Comparison of ENCODE assay signal across 24 cellular contexts in genomic region chr1:46077669-46078068, GRCh38. TPM values are rescaled to one million over a fixed set of nuclear protein-coding genes. Genes with fewer than 3 reads are reported as not detected.
A peak's percentile ranks its signal among the peaks of the same experiment; 100 is the strongest.
DNase-seq lines count a peak whose midpoint lies in the region; ATAC-seq, FAIRE-seq and TF ChIP-seq lines count a peak whose summit lies in the region.
"Had no signal": no experiment of that assay in that cellular context is flagged by ENCODE, and none has a peak within 500 bp of the region (broad histone marks: within the 10 kb centered on the region; RNA-seq: fewer than 3 reads in every experiment).

No MANE protein-coding gene starts in this region.

- H3K4me1 ChIP-seq in neural progenitor cell: peaks cover 3% of the 10 kb centered on the region
- H3K4me1 ChIP-seq in smooth muscle cell (ENCODE audit: low read depth): no peaks in the 10 kb centered on the region
- H3K4me1 ChIP-seq: BE2C had no signal

- TF ChIP-seq CTCF in bronchial epithelial cell (IDR thresholded peaks at IDR 0.05; ENCODE audit: insufficient read depth, low read length, severe bottlenecking): no peak
- no peak for TF ChIP-seq CTCF in neural progenitor cell (IDR thresholded peaks at IDR 0.05)
- TF ChIP-seq CTCF in smooth muscle cell (IDR thresholded peaks at IDR 0.05; ENCODE audit: borderline replicate concordance, insufficient read depth, poor library complexity, severe bottlenecking): no peak

- peaks cover 2% of the 10 kb centered on the region for H3K4me1 Mint-ChIP-seq in neural progenitor cell

- H2AFZ ChIP-seq in neural progenitor cell (replicated peaks) (no peak overlapping the region), smooth muscle cell (ENCODE audit: low read depth) (no peak overlapping the region)

- DNase-seq in NCI-H1105 treated with DMSO at 0.1 percent for 48 hours (lab: John Stamatoyannopoulos, UW) (peak; percentile 32), NCI-H1105 (lab: John Stamatoyannopoulos, UW) (no peak), NCI-H1694 treated with DMSO at 0.1 percent for 48 hours (lab: John Stamatoyannopoulos, UW) (peak; percentile 16), bronchial epithelial cell (ENCODE audit: low read depth) (peak; percentile 90), neural progenitor cell (ENCODE audit: low spot score) (no peak), NCI-H1417 treated with DMSO at 0.1 percent for 48 hours (lab: John Stamatoyannopoulos, UW) (no peak), smooth muscle cell (lab: John Stamatoyannopoulos, UW; ENCODE audit: unreplicated experiment) (no peak)
- DNase-seq: BE2C; dorsolateral prefrontal cortex; EL; gastrocnemius medialis; KBM-7; kidney glomerular epithelial cell; NCI-H1930; occipital lobe; spleen; stimulated activated CD4-positive, alpha-beta T cell treated with anti-CD3 and anti-CD28 coated beads, Interleukin-4, amount 100 ng/mL, for 4 hours; stimulated activated naive CD8-positive, alpha-beta T cell treated with anti-CD3 and anti-CD28 coated beads, Interleukin-15, Interleukin-2, amounts not matched to agents 100 U/mL and 50 U/mL, for 24 hours had no signal

- H3K27ac ChIP-seq in neural progenitor cell (peak overlapping the region; percentile 3), smooth muscle cell (ENCODE audit: low read depth) (no peak overlapping the region)
- H3K27ac ChIP-seq: 22Rv1, dorsolateral prefrontal cortex, gastrocnemius medialis, spleen had no signal

- H3K9me3 ChIP-seq in neural progenitor cell (ENCODE audit: low read depth) (no peaks in the 10 kb centered on the region), smooth muscle cell (replicated peaks; ENCODE audit: low read depth) (no peaks in the 10 kb centered on the region)
- H3K9me3 ChIP-seq: BE2C, gastrocnemius medialis, spleen had no signal

- FAIRE-seq in bronchial epithelial cell (lab: Jason Lieb, UNC): no peak
- FAIRE-seq: astrocyte, endothelial cell of umbilical vein had no signal

- H3K9ac ChIP-seq in neural progenitor cell: no peak overlapping the region
- H3K9ac ChIP-seq in smooth muscle cell (ENCODE audit: low read depth): no peak overlapping the region

- peaks cover 99% of the 10 kb centered on the region for H4K20me1 ChIP-seq in neural progenitor cell (ENCODE audit: low read depth)
- no peaks in the 10 kb centered on the region for H4K20me1 ChIP-seq in smooth muscle cell (ENCODE audit: low read depth)

- H3K4me3 Mint-ChIP-seq in neural progenitor cell: no peak overlapping the region
- H3K4me3 Mint-ChIP-seq: activated naive CD8-positive, alpha-beta T cell; T-helper 2 cell treated with Interferon-gamma antibody and Interleukin-4, amounts not matched to agents 5 μg/mL and 100 μg/mL, for 36 hours had no signal

- H3K79me2 ChIP-seq in neural progenitor cell (ENCODE audit: low read depth) (peaks cover 74% of the 10 kb centered on the region), smooth muscle cell (ENCODE audit: low read depth) (no peaks in the 10 kb centered on the region)

- peaks cover 34% of the 10 kb centered on the region for H3K36me3 Mint-ChIP-seq in neural progenitor cell
- H3K36me3 Mint-ChIP-seq: activated naive CD8-positive, alpha-beta T cell had no signal

- H3K4me2 ChIP-seq in neural progenitor cell (no peak overlapping the region), smooth muscle cell (no peak overlapping the region)

- H3F3A ChIP-seq in neural progenitor cell (ENCODE audit: low read depth) (peaks cover 6% of the 10 kb centered on the region), smooth muscle cell (ENCODE audit: low read depth) (no peaks in the 10 kb centered on the region)

- H3K36me3 ChIP-seq in bronchial epithelial cell (ENCODE audit: control insufficient read depth, insufficient read depth, low read length) (peaks cover 1% of the 10 kb centered on the region), neural progenitor cell (peaks cover 21% of the 10 kb centered on the region), smooth muscle cell (ENCODE audit: low read depth) (no peaks in the 10 kb centered on the region)
- H3K36me3 ChIP-seq: BE2C had no signal

- H3K9me3 Mint-ChIP-seq in neural progenitor cell: no peaks in the 10 kb centered on the region
- H3K9me3 Mint-ChIP-seq: T-helper 2 cell treated with Interferon-gamma antibody and Interleukin-4, amounts not matched to agents 5 μg/mL and 100 μg/mL, for 36 hours had no signal

- H3K4me3 ChIP-seq in bronchial epithelial cell (ENCODE audit: low read depth, low read length): no peak overlapping the region
- no peak overlapping the region for H3K4me3 ChIP-seq in neural progenitor cell
- H3K4me3 ChIP-seq in smooth muscle cell: no peak overlapping the region
- H3K4me3 ChIP-seq: dorsolateral prefrontal cortex, gastrocnemius medialis, spleen had no signal

- H3K27me3 ChIP-seq in bronchial epithelial cell (ENCODE audit: control insufficient read depth, insufficient read depth, low read length): no peaks in the 10 kb centered on the region
- H3K27me3 ChIP-seq in neural progenitor cell: no peaks in the 10 kb centered on the region
- H3K27me3 ChIP-seq in smooth muscle cell (ENCODE audit: low read depth): no peaks in the 10 kb centered on the region
- H3K27me3 ChIP-seq: BE2C, dorsolateral prefrontal cortex, gastrocnemius medialis, spleen had no signal

- ATAC-seq in GM21737 (IDR thresholded peaks at IDR 0.05; ENCODE audit: unreplicated experiment): no peak
- ATAC-seq: gastrocnemius medialis; stimulated activated naive CD8-positive, alpha-beta T cell treated with anti-CD3 and anti-CD28 coated beads, Interleukin-15, Interleukin-2, amounts not matched to agents 100 U/mL and 50 U/mL, for 24 hours had no signal

- no peaks in the 10 kb centered on the region for H3K27me3 Mint-ChIP-seq in neural progenitor cell (ENCODE audit: insufficient read depth, low read depth)
- H3K27me3 Mint-ChIP-seq: activated naive CD8-positive, alpha-beta T cell had no signal

- H3K27ac Mint-ChIP-seq in neural progenitor cell: no peak overlapping the region
- H3K27ac Mint-ChIP-seq: activated naive CD8-positive, alpha-beta T cell; T-helper 2 cell treated with Interferon-gamma antibody and Interleukin-4, amounts not matched to agents 5 μg/mL and 100 μg/mL, for 36 hours had no signal

- WGBS in smooth muscle cell (ENCODE audit: low lambda C conversion rate): 80% methylated on average over 3 of the region's 3 CpGs

RNA-seq across cellular contexts. Expression of gene PIK3R3, which starts 54.8 kb away (rescaled TPM):
- 1.8 and 4.0 TPM in 2 replicates for total RNA-seq in bronchial epithelial cell
- 81.2 and 107 TPM in 2 replicates for total RNA-seq in neural progenitor cell (ENCODE audit: low replicate concordance)
- 5.6 TPM in 2 replicates for total RNA-seq in smooth muscle cell
- polyA plus RNA-seq in smooth muscle cell: 3.7 and 5.3 TPM in 2 replicates

Comparison
In these comparisons a context has a peak if more than half of its experiments do, and no peak if none do; other contexts are left out.
1. DNase-seq: peak in NCI-H1105 treated with DMSO at 0.1 percent for 48 hours (single experiment), NCI-H1694 treated with DMSO at 0.1 percent for 48 hours (single experiment) and bronchial epithelial cell (single experiment); none in NCI-H1105 (single experiment), neural progenitor cell (single experiment), NCI-H1417 treated with DMSO at 0.1 percent for 48 hours (single experiment) and smooth muscle cell (single experiment).
2. RNA of gene PIK3R3, which starts 54.8 kb away (total RNA-seq): 81.2 to 107 TPM in neural progenitor cell; 5.6 TPM in smooth muscle cell and 1.8 to 4.0 TPM in bronchial epithelial cell; every median in the first group is over 10 times any median in the second.